Comparison of ENCODE assay signal across 22 cellular contexts in the genomic region with DNA sequence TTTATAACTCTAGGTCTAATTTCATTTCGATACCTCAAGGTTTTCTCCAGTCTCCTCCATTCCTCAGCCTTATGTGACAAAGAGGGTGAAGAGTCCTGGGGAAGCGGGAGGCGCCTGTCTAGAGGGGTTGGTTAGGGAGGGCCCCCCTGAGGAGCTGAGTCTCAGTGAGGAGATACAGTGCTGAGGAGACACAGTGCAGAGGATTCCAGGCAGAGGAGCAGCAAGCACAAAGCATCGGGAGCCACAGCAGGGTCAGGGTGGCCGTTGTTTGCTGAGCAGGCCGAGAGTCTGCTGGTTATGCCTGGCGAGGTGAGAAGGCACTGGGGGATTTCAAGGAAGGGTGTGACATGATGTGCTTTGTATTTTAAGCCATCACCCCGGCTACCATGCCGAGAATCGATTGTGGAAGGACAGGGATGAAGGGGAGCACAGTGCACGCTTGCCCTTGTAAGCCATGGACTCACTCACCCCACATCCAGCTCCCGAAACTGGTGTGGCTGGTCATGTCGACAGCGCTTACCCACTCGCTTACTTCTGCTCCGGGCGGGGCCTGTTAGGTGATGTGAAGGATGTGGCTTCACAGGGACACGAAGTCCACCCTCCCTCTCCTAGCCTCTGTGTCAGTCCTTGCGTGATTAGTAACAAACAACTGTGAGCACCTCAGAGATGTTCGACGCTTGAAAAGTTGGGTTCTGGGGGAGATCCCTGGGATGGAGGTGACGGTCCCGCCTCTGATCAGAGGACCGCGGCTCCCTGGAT.
"Had no signal": no experiment of that assay in that cellular context is flagged by ENCODE, and none has a peak within 500 bp of the region (broad histone marks: within the 10 kb centered on the region; RNA-seq: fewer than 3 reads in every experiment).

No MANE protein-coding gene starts in this region.

- H3K27me3 ChIP-seq: SJSA1 had no signal

- H3K27ac ChIP-seq: HL-60, SJSA1, SK-N-MC had no signal

- H3K36me3 ChIP-seq: SJSA1 had no signal

- H3K4me3 ChIP-seq: SJSA1, SK-N-MC had no signal

- FAIRE-seq: HTR-8/SVneo, RCC 7860 had no signal

- DNase-seq: KBM-7, MV-4-11, NCI-H1048, NCI-H1105, NCI-H1417, NCI-H1436 treated with DMSO at 0.1 percent for 48 hours, NCI-H1694, NCI-H187 treated with DMSO at 0.1 percent for 48 hours, NCI-H2081, NCI-H2107, NCI-H2227 treated with DMSO at 0.1 percent for 48 hours, NCI-H524 treated with DMSO at 0.1 percent for 48 hours, NCI-H69, NCI-H774, Right ventricle myocardium superior, RPMI8226, SIG-M5 had no signal

- H3K9me3 ChIP-seq: SJSA1 had no signal
